Comparison of ENCODE assay signal across 21 cellular contexts in the genomic region with DNA sequence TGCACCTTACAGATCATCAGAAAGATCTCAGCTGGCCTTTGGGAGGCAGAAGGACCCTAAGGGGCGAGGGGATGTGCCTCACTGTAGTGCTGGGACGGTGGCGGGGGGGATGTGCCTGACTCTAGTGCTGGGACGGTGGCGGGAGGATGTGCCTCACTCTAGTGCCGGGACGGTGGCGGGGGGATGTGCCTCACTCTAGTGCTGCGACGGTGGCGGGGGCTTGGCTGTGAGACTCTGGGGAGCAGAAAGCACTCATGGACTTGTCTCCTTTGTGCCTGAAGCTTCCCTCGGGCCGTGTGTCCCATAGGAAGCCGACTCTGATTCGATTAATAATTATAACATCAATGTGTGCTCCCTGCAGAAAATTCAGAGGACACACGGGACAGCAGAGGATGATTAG.
"Had no signal": no experiment of that assay in that cellular context is flagged by ENCODE, and none has a peak within 500 bp of the region (broad histone marks: within the 10 kb centered on the region; RNA-seq: fewer than 3 reads in every experiment).

No MANE protein-coding gene starts in this region.

- H3K4me3 Mint-ChIP-seq: activated CD4-positive, alpha-beta T cell treated with anti-CD3 and anti-CD28 coated beads, Interleukin-2, amount 10 ng/mL, durations not matched to agents 7 days and 5 days; activated CD8-positive, alpha-beta T cell treated with anti-CD3 and anti-CD28 coated beads for 36 hours; activated T-cell treated with anti-CD3 and anti-CD28 coated beads, Interleukin-2, amount 50 U/mL, for 4 hours; activated T-helper 17 cell treated with anti-CD3 and anti-CD28 coated beads, Interleukin-2, amount 50 U/mL, for 72 hours; naive B cell; T-helper 17 cell; WTC11 had no signal

- H3K27me3 Mint-ChIP-seq: activated CD8-positive, alpha-beta T cell treated with anti-CD3 and anti-CD28 coated beads for 36 hours had no signal

- H3K36me3 ChIP-seq: gastroesophageal sphincter, left ventricle myocardium inferior, ovary, right atrium auricular region, SJCRH30 had no signal

- H3K36me3 Mint-ChIP-seq: activated naive CD4-positive, alpha-beta T cell treated with anti-CD3 and anti-CD28 coated beads, Interleukin-2, amount 50 U/mL, for 72 hours; naive B cell had no signal

- H3K27ac Mint-ChIP-seq: activated CD4-positive, alpha-beta T cell treated with anti-CD3 and anti-CD28 coated beads, Interleukin-2, amount 10 ng/mL, durations not matched to agents 7 days and 5 days; activated CD8-positive, alpha-beta T cell treated with anti-CD3 and anti-CD28 coated beads for 36 hours; activated naive CD4-positive, alpha-beta T cell treated with anti-CD3 and anti-CD28 coated beads, Interleukin-2, amount 50 U/mL, for 72 hours; activated T-helper 17 cell treated with anti-CD3 and anti-CD28 coated beads, Interleukin-2, amount 50 U/mL, for 72 hours; naive B cell; T-helper 17 cell; WTC11 had no signal

- DNase-seq: activated CD4-positive, alpha-beta T cell treated with anti-CD3 and anti-CD28 coated beads for 1 hour; activated CD4-positive, alpha-beta T cell treated with anti-CD3 and anti-CD28 coated beads, Interleukin-2, amount 10 ng/mL, durations not matched to agents 7 days and 5 days; activated CD8-positive, alpha-beta T cell treated with anti-CD3 and anti-CD28 coated beads for 36 hours; activated naive CD4-positive, alpha-beta T cell; activated T-cell treated with anti-CD3 and anti-CD28 coated beads, Interleukin-2, amount 50 U/mL, for 4 hours; cortex of kidney; kidney glomerular epithelial cell; left ventricle myocardium inferior; naive B cell; SJCRH30; stimulated activated CD4-positive, alpha-beta T cell treated with anti-CD3 and anti-CD28 coated beads, Interleukin-15, amount 100 ng/mL, for 24 hours; stimulated activated CD4-positive, alpha-beta T cell treated with anti-CD3 and anti-CD28 coated beads, Interleukin-2, amount 100 ng/mL, for 24 hours; stimulated activated naive CD8-positive, alpha-beta T cell treated with anti-CD3 and anti-CD28 coated beads, Interleukin-15, Interleukin-2, amounts not matched to agents 100 U/mL and 50 U/mL, for 24 hours; T-helper 17 cell had no signal

- ATAC-seq: activated CD8-positive, alpha-beta T cell treated with anti-CD3 and anti-CD28 coated beads for 36 hours; activated naive CD4-positive, alpha-beta T cell treated with anti-CD3 and anti-CD28 coated beads, Interleukin-2, amount 50 U/mL, for 72 hours; activated T-cell treated with anti-CD3 and anti-CD28 coated beads, Interleukin-2, amount 50 U/mL, for 4 hours; activated T-helper 17 cell treated with anti-CD3 and anti-CD28 coated beads, Interleukin-2, amount 50 U/mL, for 72 hours; gastroesophageal sphincter; SK-N-SH treated with all-trans-retinoic acid at 6 μM for 48 hours; stimulated activated naive CD8-positive, alpha-beta T cell treated with anti-CD3 and anti-CD28 coated beads, Interleukin-15, Interleukin-2, amounts not matched to agents 100 U/mL and 50 U/mL, for 24 hours; T-helper 17 cell; WTC11 had no signal

- H3K4me1 Mint-ChIP-seq: activated CD4-positive, alpha-beta T cell treated with anti-CD3 and anti-CD28 coated beads, Interleukin-2, amount 10 ng/mL, durations not matched to agents 7 days and 5 days; activated T-helper 17 cell treated with anti-CD3 and anti-CD28 coated beads, Interleukin-2, amount 50 U/mL, for 72 hours; naive B cell; T-helper 17 cell had no signal

- H3K27ac ChIP-seq: left ventricle myocardium inferior, ovary, right atrium auricular region, SJCRH30 had no signal

- H3K9me3 ChIP-seq: gastroesophageal sphincter, left ventricle myocardium inferior, ovary, right atrium auricular region, SJCRH30 had no signal

- H3K4me1 ChIP-seq: left ventricle myocardium inferior, right atrium auricular region had no signal

- H3K9me3 Mint-ChIP-seq: activated CD4-positive, alpha-beta T cell treated with anti-CD3 and anti-CD28 coated beads, Interleukin-2, amount 10 ng/mL, durations not matched to agents 7 days and 5 days; activated CD8-positive, alpha-beta T cell treated with anti-CD3 and anti-CD28 coated beads for 36 hours; activated naive CD4-positive, alpha-beta T cell treated with anti-CD3 and anti-CD28 coated beads, Interleukin-2, amount 50 U/mL, for 72 hours; activated T-cell treated with anti-CD3 and anti-CD28 coated beads, Interleukin-2, amount 50 U/mL, for 4 hours; activated T-helper 17 cell treated with anti-CD3 and anti-CD28 coated beads, Interleukin-2, amount 50 U/mL, for 72 hours had no signal

- H3K4me3 ChIP-seq: gastroesophageal sphincter, left ventricle myocardium inferior, ovary, right atrium auricular region, SJCRH30 had no signal

- H3K27me3 ChIP-seq: gastroesophageal sphincter, ovary, right atrium auricular region, SJCRH30 had no signal
